Comparison of ENCODE assay signal across 8 cellular contexts in the genomic region with DNA sequence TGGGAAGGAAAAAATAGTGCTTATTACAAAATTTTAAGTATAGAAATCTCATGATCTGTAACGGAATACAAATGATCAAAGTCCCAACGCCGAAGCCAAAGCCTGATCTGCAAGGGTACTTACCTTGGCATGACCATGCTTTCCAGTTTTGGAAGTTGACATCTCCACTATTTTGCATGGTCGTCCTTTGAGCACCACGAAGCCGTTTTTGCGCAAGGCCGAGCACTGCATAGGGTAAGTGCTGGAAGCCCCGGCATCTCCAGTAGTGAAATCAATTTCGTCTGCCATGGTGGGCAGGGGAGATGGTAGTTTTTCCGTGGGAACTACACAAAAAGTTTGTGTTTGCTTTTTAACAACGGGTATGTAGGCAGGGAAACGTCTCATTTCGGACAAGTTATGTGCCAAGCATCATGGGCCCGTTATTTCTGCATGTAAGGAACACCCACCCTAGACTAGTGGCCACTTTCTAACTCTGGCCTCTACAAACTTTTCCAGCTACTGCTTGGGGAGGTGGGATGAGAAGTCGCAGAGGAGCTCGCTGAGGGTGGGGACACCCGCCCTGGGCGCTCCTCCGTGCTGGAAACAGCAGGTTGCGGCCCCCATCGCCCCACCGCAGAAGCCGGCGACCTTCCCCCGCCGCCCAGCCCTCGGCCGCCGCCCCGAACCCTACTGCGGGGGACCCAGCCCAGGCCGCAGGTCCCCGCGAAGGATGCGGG. TPM values are rescaled to one million over a fixed set of nuclear protein-coding genes. Genes with fewer than 3 reads are reported as not detected.
A peak's percentile ranks its signal among the peaks of the same experiment; 100 is the strongest.
DNase-seq lines count a peak whose midpoint lies in the region; ATAC-seq and TF ChIP-seq lines count a peak whose summit lies in the region.

No MANE protein-coding gene starts in this region.

- peak overlapping the region; percentile 85 for H3K27ac Mint-ChIP-seq in dendritic cell treated with granulocyte-macrophage colony-stimulating factor and Interleukin-4, amounts not matched to agents 40 ng/mL and 50 ng/mL, for 4 days

- peaks cover 36% of the 10 kb centered on the region for H3K27me3 Mint-ChIP-seq in dendritic cell treated with granulocyte-macrophage colony-stimulating factor and Interleukin-4, amounts not matched to agents 40 ng/mL and 50 ng/mL, for 4 days

- H3K9me3 ChIP-seq in OCI-LY3 (ENCODE audit: insufficient read depth, low read length) (peaks cover 4% of the 10 kb centered on the region; the same call in 1 of the 2 replicates), upper lobe of right lung (peaks cover 25% of the 10 kb centered on the region)

- H3K4me2 ChIP-seq in OCI-LY3 (ENCODE audit: low read length) = peak overlapping the region; percentile 99

- TF ChIP-seq CTCF in OCI-LY3 (IDR thresholded peaks at IDR 0.05; ENCODE audit: low read depth, low read length) (no peak), upper lobe of right lung (IDR thresholded peaks at IDR 0.05) (no peak)

- H3K4me1 ChIP-seq in OCI-LY3 (ENCODE audit: low read length) (peaks cover 16% of the 10 kb centered on the region), upper lobe of right lung (peaks cover 11% of the 10 kb centered on the region)

- peak overlapping the region; percentile 75 for H3K9ac ChIP-seq in OCI-LY3 (ENCODE audit: low read length)

- H3K36me3 ChIP-seq in OCI-LY3 (replicated peaks; ENCODE audit: low read depth, low read length) (peaks cover 3% of the 10 kb centered on the region), upper lobe of right lung (no peaks in the 10 kb centered on the region)

- H3K4me3 Mint-ChIP-seq in dendritic cell treated with granulocyte-macrophage colony-stimulating factor and Interleukin-4, amounts not matched to agents 40 ng/mL and 50 ng/mL, for 4 days = peak overlapping the region; percentile 98

- DNase-seq in stimulated activated CD4-positive, alpha-beta T cell treated with anti-CD3 and anti-CD28 coated beads, Interleukin-12 subunit alpha, Interleukin-12 subunit beta, amount 100 ng/mL, for 4 hours = peak; percentile 1
- no peak for DNase-seq in stimulated activated CD4-positive, alpha-beta T cell treated with anti-CD3 and anti-CD28 coated beads, Interleukin-4, amount 100 ng/mL, for 4 hours
- peak; percentile 21 for DNase-seq in medulla oblongata (ENCODE audit: extremely low spot score)
- DNase-seq in upper lobe of right lung = peak; percentile 69
- no peak for DNase-seq in NCI-H1105 treated with DMSO at 0.1 percent for 48 hours (lab: John Stamatoyannopoulos, UW)

- H3K27me3 ChIP-seq in OCI-LY3 (ENCODE audit: low read depth, low read length) (no peaks in the 10 kb centered on the region), upper lobe of right lung (peaks cover 8% of the 10 kb centered on the region)

- no peaks in the 10 kb centered on the region; the same call in 1 of the 2 replicates for H3K79me2 ChIP-seq in OCI-LY3 (ENCODE audit: low read length)

- peaks cover 5% of the 10 kb centered on the region for H3K4me1 Mint-ChIP-seq in dendritic cell treated with granulocyte-macrophage colony-stimulating factor and Interleukin-4, amounts not matched to agents 40 ng/mL and 50 ng/mL, for 4 days (ENCODE audit: low read depth)

- ATAC-seq in upper lobe of right lung (no peak), HG02852 (IDR thresholded peaks at IDR 0.05; ENCODE audit: unreplicated experiment) (no peak)

- H3K27ac ChIP-seq in OCI-LY3 (ENCODE audit: low read length) (no peak overlapping the region), upper lobe of right lung (peak overlapping the region; percentile 55)

- H3K4me3 ChIP-seq in OCI-LY3 (ENCODE audit: low read length) (peak overlapping the region; percentile 85), upper lobe of right lung (peak overlapping the region; percentile 74)

- H2AFZ ChIP-seq in OCI-LY3 (ENCODE audit: low read depth, low read length) = peak overlapping the region; percentile 70

- intact Hi-C loops in dendritic cell treated with granulocyte-macrophage colony-stimulating factor and Interleukin-4, amounts not matched to agents 40 ng/mL and 50 ng/mL, for 4 days (cut with micrococcal nuclease) = loop anchor here (5.0 kb wide), 1 partner anchor 40 kb away; no protein-coding TSS in a partner anchor
- intact Hi-C loops in upper lobe of right lung (cut with DNase I) = no loop called here

- no peaks in the 10 kb centered on the region for H4K20me1 ChIP-seq in OCI-LY3 (ENCODE audit: insufficient read depth, low read length)

- peaks cover 18% of the 10 kb centered on the region for H3K9me3 Mint-ChIP-seq in dendritic cell treated with granulocyte-macrophage colony-stimulating factor and Interleukin-4, amounts not matched to agents 40 ng/mL and 50 ng/mL, for 4 days

- peaks cover 6% of the 10 kb centered on the region for H3K36me3 Mint-ChIP-seq in dendritic cell treated with granulocyte-macrophage colony-stimulating factor and Interleukin-4, amounts not matched to agents 40 ng/mL and 50 ng/mL, for 4 days (ENCODE audit: low read depth)

RNA-seq across cellular contexts. Expression of a gene that starts 0.8 kb away (rescaled TPM):
- total RNA-seq in upper lobe of right lung = 4.1 TPM

RNA-seq across cellular contexts. Expression of a gene that starts 37.7 kb away (rescaled TPM):
- total RNA-seq in upper lobe of right lung = 33.1 TPM

Comparison
In these comparisons a context has a peak if more than half of its experiments do, and no peak if none do; other contexts are left out.
1. DNase-seq: peak in stimulated activated CD4-positive, alpha-beta T cell treated with anti-CD3 and anti-CD28 coated beads, Interleukin-12 subunit alpha, Interleukin-12 subunit beta, amount 100 ng/mL, for 4 hours (single experiment), medulla oblongata (single experiment) and upper lobe of right lung (single experiment); none in stimulated activated CD4-positive, alpha-beta T cell treated with anti-CD3 and anti-CD28 coated beads, Interleukin-4, amount 100 ng/mL, for 4 hours (0 of 2) and NCI-H1105 treated with DMSO at 0.1 percent for 48 hours (single experiment).